Comparison of ENCODE assay signal across 10 cellular contexts in the genomic region with DNA sequence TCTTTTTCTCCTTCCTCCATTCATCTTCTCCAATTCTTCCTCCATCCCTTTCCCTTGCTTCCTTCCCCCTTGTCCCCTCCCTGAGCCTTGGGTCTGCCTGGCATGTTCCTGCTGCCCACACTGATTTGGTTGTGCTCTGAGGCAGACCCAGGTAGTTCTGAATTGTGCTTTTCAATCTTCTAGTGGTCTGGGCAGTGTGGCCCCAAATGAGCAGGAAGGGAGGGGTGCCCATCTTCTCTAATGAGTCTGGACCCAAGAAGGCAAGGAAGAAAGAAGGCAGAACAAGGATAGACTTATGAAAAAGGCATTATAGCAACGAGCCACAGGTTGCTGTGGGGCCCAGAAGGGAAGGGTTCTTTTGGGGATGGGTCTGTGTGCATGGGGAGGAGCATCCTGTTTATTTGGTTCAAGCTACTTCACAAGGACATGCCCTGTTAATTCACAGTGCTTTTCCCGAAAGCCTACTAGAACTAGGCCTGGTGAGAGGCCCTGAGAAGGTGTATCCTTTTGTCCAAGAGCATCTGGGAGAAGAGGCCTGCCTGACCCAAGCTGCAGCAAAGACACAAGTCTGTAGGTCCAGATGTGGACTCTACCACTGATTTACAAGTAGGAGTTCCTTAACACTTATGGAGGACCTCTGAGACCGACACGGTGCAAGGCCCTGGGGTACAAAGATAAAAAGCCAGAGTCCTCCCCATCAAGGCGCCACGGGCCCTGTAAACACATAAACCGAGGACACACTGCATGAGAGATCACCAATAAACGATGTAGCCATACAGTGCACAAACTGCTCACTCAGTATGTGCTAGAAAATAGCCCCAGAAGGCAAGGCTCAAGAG. TPM values are rescaled to one million over a fixed set of nuclear protein-coding genes. Genes with fewer than 3 reads are reported as not detected.
A peak's percentile ranks its signal among the peaks of the same experiment; 100 is the strongest.
DNase-seq lines count a peak whose midpoint lies in the region; ATAC-seq, FAIRE-seq and TF ChIP-seq lines count a peak whose summit lies in the region.
"Had no signal": no experiment of that assay in that cellular context is flagged by ENCODE, and none has a peak within 500 bp of the region (broad histone marks: within the 10 kb centered on the region; RNA-seq: fewer than 3 reads in every experiment).

No MANE protein-coding gene starts in this region.

- TF ChIP-seq POLR2A in HepG2 (IDR thresholded peaks at IDR 0.05; ENCODE audit: insufficient read depth in 1 of 2, low read depth in 2 of 2, low read length in 2 of 2): no peak

- ATAC-seq in HepG2: peak; percentile 14; the same call in 2 of the 3 replicates

- intact Hi-C loops in HepG2 (cut with micrococcal nuclease; ENCODE audit: unreplicated experiment) (loop anchor here (5.0 kb wide), 1 partner anchor 102 kb away; no protein-coding TSS in a partner anchor), tibial artery (cut with DNase I; ENCODE audit: low total_unique reads) (loop anchor here (10.0 kb wide), 1 partner anchor 55 kb away; no protein-coding TSS in a partner anchor)

- no TSS peak for BruUV-seq in HepG2 (replicated peaks; lab: Mats Ljungman, UMichigan)

- H3K4me3 Mint-ChIP-seq in activated T-cell treated with anti-CD3 and anti-CD28 coated beads, Interleukin-2, amount 50 U/mL, for 24 hours: peak overlapping the region; percentile 83

- DNase-seq in activated T-cell treated with anti-CD3 and anti-CD28 coated beads, Interleukin-2, amount 50 U/mL, for 24 hours: no peak
- DNase-seq in activated T-cell treated with anti-CD3 and anti-CD28 coated beads, Interleukin-2, amount 50 U/mL, for 48 hours: no peak
- DNase-seq in astrocyte of the cerebellum (ENCODE audit: low read depth): no peak
- DNase-seq in HepG2 (ENCODE audit: low spot score): no peak
- DNase-seq in tibial artery: no peak
- DNase-seq in NOMO-1 treated with DMSO at 0.1 percent for 48 hours (lab: John Stamatoyannopoulos, UW; ENCODE audit: unreplicated experiment): no peak
- DNase-seq in NCI-H1105 (lab: John Stamatoyannopoulos, UW): no peak
- no peak for DNase-seq in NCI-H1417 treated with DMSO at 0.1 percent for 48 hours (lab: John Stamatoyannopoulos, UW)

- peak overlapping the region; percentile 73 for H3K4me3 ChIP-seq in astrocyte of the cerebellum (ENCODE audit: low read depth, low read length)
- peak overlapping the region; percentile 55 to 83 (median 77) for H3K4me3 ChIP-seq in HepG2 (replicated peaks in 1 of 3; ENCODE audit: insufficient read depth in 1 of 3, low read depth in 2 of 3, low read length in 3 of 3)
- peak overlapping the region; percentile 83 to 91 for H3K4me3 ChIP-seq in tibial artery

- H3K4me1 Mint-ChIP-seq in activated T-cell treated with anti-CD3 and anti-CD28 coated beads, Interleukin-2, amount 50 U/mL, for 24 hours (ENCODE audit: low read depth): peaks cover 47% of the 10 kb centered on the region

- no peaks in the 10 kb centered on the region for H4K20me1 ChIP-seq in HepG2 (ENCODE audit: insufficient read depth, low read length)

- no peaks in the 10 kb centered on the region for H3K27me3 Mint-ChIP-seq in activated T-cell treated with anti-CD3 and anti-CD28 coated beads, Interleukin-2, amount 50 U/mL, for 24 hours

- H3K27ac ChIP-seq in HepG2 (ENCODE audit: extremely low read length, insufficient read depth, low read length) (no peak overlapping the region), tibial artery (peak overlapping the region; percentile 92 to 97)

- H3K27me3 ChIP-seq in HepG2 (ENCODE audit: control insufficient read depth in 1 of 2, insufficient read depth in 2 of 2, low read length in 2 of 2) (no peaks in the 10 kb centered on the region; a peak in 1 of 5 replicates), tibial artery (no peaks in the 10 kb centered on the region)

- H3K9me3 ChIP-seq in HepG2 (ENCODE audit: low read length) (no peaks in the 10 kb centered on the region), tibial artery (no peaks in the 10 kb centered on the region)

- 2% methylated on average over 6 of the region's 8 CpGs for WGBS in HepG2 (ENCODE audit: low lambda C conversion rate)

- TF ChIP-seq EP300 in HepG2 (IDR thresholded peaks at IDR 0.05; ENCODE audit: low read depth in 2 of 2, low read length in 2 of 2) (no peak), HepG2 (CRISPR knock-in tag; IDR thresholded peaks at IDR 0.05; ENCODE audit: borderline replicate concordance) (no peak)

- POLR2A ChIA-PET in HepG2 (lab: Yijun Ruan, JAX): interaction anchor here (0.9 to 1.0 kb wide), 2 partner anchors 73 to 84 kb away, joined by 3 read pairs; no protein-coding TSS in a partner anchor

- no peak for FAIRE-seq in HepG2 (lab: Jason Lieb, UNC)

- H3K27ac Mint-ChIP-seq in activated T-cell treated with anti-CD3 and anti-CD28 coated beads, Interleukin-2, amount 50 U/mL, for 24 hours: peak overlapping the region; percentile 90

- no peaks in the 10 kb centered on the region for H3K9me3 Mint-ChIP-seq in activated T-cell treated with anti-CD3 and anti-CD28 coated beads, Interleukin-2, amount 50 U/mL, for 24 hours

- peak overlapping the region; percentile 93 for H2AFZ ChIP-seq in HepG2 (ENCODE audit: low read length)

- H3K9ac ChIP-seq in HepG2 (ENCODE audit: insufficient read depth, low read depth, low read length): peak overlapping the region; percentile 53

- H3K4me1 ChIP-seq in HepG2 (ENCODE audit: insufficient read depth, low read length) (peaks cover 72% of the 10 kb centered on the region), tibial artery (peaks cover 0 to 40% (median 32%) of the 10 kb centered on the region in 4 donors)

- H3K36me3 Mint-ChIP-seq in activated T-cell treated with anti-CD3 and anti-CD28 coated beads, Interleukin-2, amount 50 U/mL, for 24 hours (ENCODE audit: low read depth): peaks cover 32% of the 10 kb centered on the region

- CTCF ChIA-PET in HepG2 (lab: Yijun Ruan, JAX; ENCODE audit: low intra/inter-chr PET ratio, low total read pairs): no interaction called here

- H3K36me3 ChIP-seq in HepG2 (replicated peaks in 1 of 2; ENCODE audit: control insufficient read depth in 1 of 2, insufficient read depth in 2 of 2, low read length in 2 of 2): no peaks in the 10 kb centered on the region; a peak in 1 of 5 replicates
- no peaks in the 10 kb centered on the region for H3K36me3 ChIP-seq in tibial artery

- H3K4me2 ChIP-seq in HepG2 (ENCODE audit: low read depth, low read length): peak overlapping the region; percentile 99

- no peak for TF ChIP-seq RAD21 in HepG2 (CRISPR knock-in tag; IDR thresholded peaks at IDR 0.05)

- in situ Hi-C loops in astrocyte of the cerebellum (cut with HindIII; ENCODE audit: low sequenced_read_pairs) (no loop called here), HepG2 (cut with HindIII; ENCODE audit: extremely low pct_ligation_motif_present, low pct_unique_long_range_greater_than_20kb) (no loop called here)

- peaks cover 23% of the 10 kb centered on the region for H3K79me2 ChIP-seq in HepG2 (ENCODE audit: insufficient read depth, low read length)

- TF ChIP-seq CTCF in astrocyte of the cerebellum (IDR thresholded peaks at IDR 0.05; ENCODE audit: low read depth, low read length, missing control alignments) (no peak), HepG2 (CRISPR knock-in tag; IDR thresholded peaks at IDR 0.05) (no peak), tibial artery (IDR thresholded peaks at IDR 0.05) (no peak)

TF ChIP-seq in HepG2, 621 proteins besides CTCF, POLR2A, EP300 and RAD21 (continues in another document):
- peak; percentile 37 for TF ChIP-seq ZFX (CRISPR knock-in tag; IDR thresholded peaks at IDR 0.05; ENCODE audit: low read depth)

RNA-seq across cellular contexts. Expression of a gene that starts 1.2 kb away (rescaled TPM):
- 4.8 and 7.2 TPM in 2 replicates for total RNA-seq in HepG2 (2016; rRNA removed; fragmentation: Illumina TruSeq; extraction: Trizol)
- 0.53 and 0.71 TPM in 2 replicates for total RNA-seq in HepG2 (2016; cell fraction: cytosol; rRNA removed; fragmentation: Illumina TruSeq; extraction: Trizol; ENCODE audit: low read depth)
- total RNA-seq in HepG2 (2016; cell fraction: insoluble cytoplasmic fraction; rRNA removed; fragmentation: Illumina TruSeq; extraction: Trizol): 3.7 and 7.0 TPM in 2 replicates
- total RNA-seq in HepG2 (2016; cell fraction: membrane; rRNA removed; fragmentation: Illumina TruSeq; extraction: Trizol): 2.4 and 2.6 TPM in 2 replicates
- 11.6 and 12.8 TPM in 2 replicates for total RNA-seq in HepG2 (2016; cell fraction: nucleus; rRNA removed; fragmentation: Illumina TruSeq; extraction: Trizol)
- 7.4 and 9.4 TPM in 2 replicates for polyA plus RNA-seq in HepG2 (2011; rRNA removed)
- polyA plus RNA-seq in HepG2 (2011; cell fraction: cytosol; rRNA removed): 3.9 and 4.6 TPM in 2 replicates
- polyA plus RNA-seq in HepG2 (2011; cell fraction: nucleus; rRNA removed): 17.5 and 19.4 TPM in 2 replicates
- polyA plus RNA-seq in HepG2 (2012): 5.8 and 6.9 TPM in 2 replicates
- polyA plus RNA-seq in HepG2 (2016; cell fraction: cytosol; fragmentation: Illumina TruSeq; extraction: Trizol; ENCODE audit: low read depth): 0.43 and 0.46 TPM in 2 replicates
- polyA plus RNA-seq in HepG2 (2016; cell fraction: insoluble cytoplasmic fraction; fragmentation: Illumina TruSeq; extraction: Trizol; ENCODE audit: low read depth): 3.1 and 3.3 TPM in 2 replicates
- 0.96 and 1.2 TPM in 2 replicates for polyA plus RNA-seq in HepG2 (2016; cell fraction: membrane; fragmentation: Illumina TruSeq; extraction: Trizol; ENCODE audit: low read depth)
- 14.7 and 15.5 TPM in 2 replicates for polyA plus RNA-seq in HepG2 (2016; cell fraction: nucleus; fragmentation: Illumina TruSeq; extraction: Trizol; ENCODE audit: insufficient read depth, low read depth)
- 7.6 and 16.1 TPM in 2 replicates for polyA minus RNA-seq in HepG2 (2011; rRNA and poly(A)+ RNA removed; ENCODE audit: low replicate concordance)
- polyA minus RNA-seq in HepG2 (2011; cell fraction: cytosol; rRNA and poly(A)+ RNA removed): 5.3 and 6.9 TPM in 2 replicates
- polyA minus RNA-seq in HepG2 (2011; cell fraction: nucleus; rRNA and poly(A)+ RNA removed): 12.5 and 13.1 TPM in 2 replicates

RNA-seq across cellular contexts. Expression of a gene that starts 35.6 kb away (rescaled TPM):
- not detected in 2 replicates for total RNA-seq in HepG2 (2016; rRNA removed; fragmentation: Illumina TruSeq; extraction: Trizol)
- total RNA-seq in HepG2 (2016; cell fraction: cytosol; rRNA removed; fragmentation: Illumina TruSeq; extraction: Trizol; ENCODE audit: low read depth): not detected in 2 replicates
- not detected in 2 replicates for total RNA-seq in HepG2 (2016; cell fraction: insoluble cytoplasmic fraction; rRNA removed; fragmentation: Illumina TruSeq; extraction: Trizol)
- not detected in 2 replicates for total RNA-seq in HepG2 (2016; cell fraction: membrane; rRNA removed; fragmentation: Illumina TruSeq; extraction: Trizol)
- total RNA-seq in HepG2 (2016; cell fraction: nucleus; rRNA removed; fragmentation: Illumina TruSeq; extraction: Trizol): not detected in 2 replicates
- not detected in 2 replicates for polyA plus RNA-seq in HepG2 (2011; rRNA removed)
- polyA plus RNA-seq in HepG2 (2011; cell fraction: cytosol; rRNA removed): not detected in 2 replicates
- not detected in 2 replicates for polyA plus RNA-seq in HepG2 (2011; cell fraction: nucleus; rRNA removed)
- not detected in 2 replicates for polyA plus RNA-seq in HepG2 (2012)
- polyA plus RNA-seq in HepG2 (2016; cell fraction: cytosol; fragmentation: Illumina TruSeq; extraction: Trizol; ENCODE audit: low read depth): not detected in 2 replicates
- polyA plus RNA-seq in HepG2 (2016; cell fraction: insoluble cytoplasmic fraction; fragmentation: Illumina TruSeq; extraction: Trizol; ENCODE audit: low read depth): not detected in 2 replicates
- not detected in 2 replicates for polyA plus RNA-seq in HepG2 (2016; cell fraction: membrane; fragmentation: Illumina TruSeq; extraction: Trizol; ENCODE audit: low read depth)
- polyA plus RNA-seq in HepG2 (2016; cell fraction: nucleus; fragmentation: Illumina TruSeq; extraction: Trizol; ENCODE audit: insufficient read depth, low read depth): not detected in 2 replicates
- polyA minus RNA-seq in HepG2 (2011; rRNA and poly(A)+ RNA removed; ENCODE audit: low replicate concordance): 0.33 TPM in 1 of 2 replicates, not detected in the other
- polyA minus RNA-seq in HepG2 (2011; cell fraction: cytosol; rRNA and poly(A)+ RNA removed): not detected in 2 replicates
- polyA minus RNA-seq in HepG2 (2011; cell fraction: nucleus; rRNA and poly(A)+ RNA removed): not detected in 2 replicates
- total RNA-seq: posterior vena cava, RPMI7951 had no signal
